Comparison of ENCODE assay signal across 12 cellular contexts in the genomic region with DNA sequence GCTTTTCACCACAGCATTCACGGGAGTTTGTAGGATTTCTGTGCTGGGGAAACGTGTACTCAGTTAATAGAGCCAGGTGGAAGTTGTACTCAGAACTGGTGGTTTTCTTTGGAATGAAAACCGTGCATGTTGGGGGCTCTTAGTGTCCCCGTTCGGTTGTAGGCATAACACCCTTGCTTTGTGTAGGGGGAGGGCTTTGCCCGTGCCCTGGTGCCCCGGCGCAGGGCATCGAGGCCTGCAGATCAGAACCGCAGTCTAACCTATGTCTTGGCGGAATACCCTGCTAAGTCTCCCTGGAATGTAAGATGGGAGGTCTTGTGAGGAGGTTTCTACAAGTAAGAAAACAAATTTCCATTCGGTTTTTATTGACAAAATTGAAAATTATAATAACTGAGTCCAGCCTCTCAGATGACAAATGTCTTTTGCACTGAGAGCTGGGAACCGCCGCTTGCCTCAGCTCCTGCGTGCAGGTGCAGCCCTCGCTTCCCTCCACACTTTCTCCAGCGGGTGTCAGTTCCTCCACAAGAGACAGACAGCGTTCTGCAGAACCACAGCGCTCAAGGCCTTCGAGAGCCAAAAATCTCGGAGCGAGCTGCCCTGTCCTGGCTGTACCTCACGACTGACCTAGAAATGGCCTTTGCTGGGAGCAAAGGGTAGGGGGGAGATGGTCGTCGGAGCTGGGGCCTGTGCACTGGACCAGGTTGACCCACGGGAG. TPM values are rescaled to one million over a fixed set of nuclear protein-coding genes. Genes with fewer than 3 reads are reported as not detected.
A peak's percentile ranks its signal among the peaks of the same experiment; 100 is the strongest.
DNase-seq lines count a peak whose midpoint lies in the region; ATAC-seq, FAIRE-seq and TF ChIP-seq lines count a peak whose summit lies in the region.
"Not testable (repeated sequence)": the region's sequence is repeated elsewhere in the genome, so short reads cannot be mapped to it uniquely, and the experiment has no call there.
"Had no signal": no experiment of that assay in that cellular context is flagged by ENCODE, and none has a peak within 500 bp of the region (broad histone marks: within the 10 kb centered on the region; RNA-seq: fewer than 3 reads in every experiment).

No MANE protein-coding gene starts in this region.

- H3K27me3 ChIP-seq in ascending aorta, pancreas, transverse colon: not testable (repeated sequence)

- ATAC-seq in HG03521 (IDR thresholded peaks at IDR 0.05; ENCODE audit: unreplicated experiment): peak; percentile 11
- ATAC-seq in pancreas: peak in 3 of 4 donors; percentile 10 to 27 (median 14)

- not testable (repeated sequence) for H3K9me3 ChIP-seq in ascending aorta; kidney (ENCODE audit: control insufficient read depth in 1 of 2, low read length in 2 of 2); pancreas; transverse colon

- H3K4me3 ChIP-seq in GM08714 (ENCODE audit: low read length) (peak overlapping the region; percentile 67; the same call in 1 of the 2 replicates), ascending aorta (peak overlapping the region; percentile 48 to 66), kidney (ENCODE audit: low read length in 2 of 2) (peak overlapping the region in 1 of 2 donors; percentile 73), pancreas (peak overlapping the region in 2 of 4 donors; percentile 34 to 37), transverse colon (peak overlapping the region in 3 of 4 donors; percentile 36 to 60 (median 40))

- not testable (repeated sequence) for TF ChIP-seq EP300 in transverse colon (IDR thresholded peaks at IDR 0.05; ENCODE audit: low read depth)

- FAIRE-seq in kidney (lab: Jason Lieb, UNC); pancreas (lab: Jason Lieb, UNC): not testable (repeated sequence)

- H3K9ac ChIP-seq in kidney (ENCODE audit: low read length in 2 of 2): not testable (repeated sequence)

- not testable (repeated sequence) for DNase-seq in ascending aorta (ENCODE audit: low spot score in 2 of 2); epithelial cell of prostate (ENCODE audit: low read depth, low spot score); pancreas; transverse colon
- peak; percentile 8 for DNase-seq in kidney

- not testable (repeated sequence) for H3K4me1 ChIP-seq in ascending aorta; kidney (ENCODE audit: control insufficient read depth in 1 of 2, insufficient read depth in 1 of 2, low read depth in 1 of 2, low read length in 2 of 2); pancreas; transverse colon

- not testable (repeated sequence) for TF ChIP-seq POLR2A in transverse colon (IDR thresholded peaks at IDR 0.05)

- H3K36me3 ChIP-seq in ascending aorta; kidney (ENCODE audit: control insufficient read depth in 1 of 2, insufficient read depth in 2 of 2, low read length in 2 of 2); pancreas; transverse colon: not testable (repeated sequence)

- intact Hi-C loops in ascending aorta (cut with DNase I); kidney (cut with DNase I); pancreas (cut with DNase I); transverse colon (cut with DNase I; ENCODE audit: low total_unique reads): not testable (repeated sequence)

- 54 to 61% methylated on average over 14 to 18 of the region's 26 CpGs for WGBS in pancreas, 2 donors
- WGBS in transverse colon (ENCODE audit: low coverage in 1 of 2), 2 donors: 37% methylated on average over 9 of the region's 26 CpGs; no CpG with 5 or more reads in 1 of the 2 donors

- peak overlapping the region; percentile 77 for H3K27ac ChIP-seq in VCaP
- H3K27ac ChIP-seq in ascending aorta; kidney (ENCODE audit: low read depth in 2 of 2, low read length in 2 of 2): not testable (repeated sequence)
- H3K27ac ChIP-seq in epithelial cell of prostate: peak overlapping the region; percentile 75
- H3K27ac ChIP-seq in pancreas: peak overlapping the region in 1 of 4 donors; percentile 71
- H3K27ac ChIP-seq in transverse colon: peak overlapping the region; percentile 84 to 87 (median 86)

- in situ Hi-C loops in transverse colon (cut with MboI; ENCODE audit: low pct_ligation_motif_present in 1 of 4, low pct_unique_long_range_greater_than_20kb in 1 of 4, low sequenced_read_pairs in 3 of 4): not testable (repeated sequence)

- TF ChIP-seq CTCF in VCaP (conservative IDR thresholded peaks at IDR 0.05); ascending aorta (IDR thresholded peaks at IDR 0.05); kidney (IDR thresholded peaks at IDR 0.05; ENCODE audit: borderline replicate concordance, extremely low read depth, insufficient read depth); pancreas (IDR thresholded peaks at IDR 0.05); transverse colon (IDR thresholded peaks at IDR 0.05): not testable (repeated sequence)

RNA-seq across cellular contexts. Expression of gene PPIAL4E, which starts 40.1 kb away (rescaled TPM):
- total RNA-seq in ascending aorta (not detected), kidney (not detected), pancreas (not detected), transverse colon (not detected)
- polyA plus RNA-seq in kidney (ENCODE audit: insufficient read depth, low read depth, low replicate concordance) (not detected), pancreas (not detected)
- total RNA-seq: adrenal gland, esophagus mucosa, left cardiac atrium, LHCN-M2 had no signal
- polyA plus RNA-seq: adrenal gland had no signal

RNA-seq across cellular contexts. Expression of gene NBPF15, which starts 47.9 kb away (rescaled TPM):
- 71.3 TPM for total RNA-seq in ascending aorta
- total RNA-seq in kidney: 44.9 TPM
- 7.0 TPM for polyA plus RNA-seq in kidney (ENCODE audit: insufficient read depth, low read depth, low replicate concordance)
- total RNA-seq in pancreas: 10 to 100 TPM; 12.6 to 21.9 (median 15.9) TPM
- polyA plus RNA-seq in pancreas: 10 to 100 TPM; 23.0 to 27.9 TPM
- total RNA-seq in transverse colon: 10 to 100 TPM; 10.8 to 32.0 (median 16.5) TPM
